In the genomic region with DNA sequence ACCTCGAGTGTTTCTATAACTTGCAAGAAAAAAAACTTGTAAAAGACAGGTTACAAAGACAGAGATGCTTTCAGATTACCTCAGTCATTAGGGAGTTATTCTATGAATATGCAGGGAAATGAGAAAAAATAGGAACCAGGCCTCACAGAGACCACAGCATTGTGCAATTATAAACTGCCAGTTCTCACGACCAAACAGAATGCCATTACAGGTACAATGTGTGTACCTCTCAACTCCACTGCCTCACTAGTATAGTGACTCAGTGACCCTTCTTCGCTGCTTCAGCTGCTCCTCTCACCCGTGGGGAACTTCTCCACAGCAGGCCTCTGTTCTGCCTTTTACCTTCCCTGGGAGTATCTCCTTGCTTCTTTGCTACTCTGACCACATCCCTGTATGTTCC, we compare ENCODE assay signal across 24 cellular contexts. TPM values are rescaled to one million over a fixed set of nuclear protein-coding genes. Genes with fewer than 3 reads are reported as not detected.
DNase-seq lines count a peak whose midpoint lies in the region; ATAC-seq and TF ChIP-seq lines count a peak whose summit lies in the region.
"Had no signal": no experiment of that assay in that cellular context is flagged by ENCODE, and none has a peak within 500 bp of the region (broad histone marks: within the 10 kb centered on the region; RNA-seq: fewer than 3 reads in every experiment).

No MANE protein-coding gene starts in this region.

- H3K4me3 Mint-ChIP-seq in activated naive CD4-positive, alpha-beta T cell treated with anti-CD3 and anti-CD28 coated beads, Interleukin-2, amount 10 ng/mL, durations not matched to agents 7 days and 5 days, result peak overlapping the region; percentile 40
- H3K4me3 Mint-ChIP-seq in activated T-helper 2 cell treated with anti-CD3 and anti-CD28 coated beads, Interferon-gamma antibody, Interleukin-2, Interleukin-4, amounts not matched to agents 10 μg/mL and 5 μg/mL and 100 μg/mL, durations not matched to agents 14 hours and 24 hours and 36 hours (ENCODE audit: low read depth), result peak overlapping the region; percentile 17
- H3K4me3 Mint-ChIP-seq in stimulated activated naive B cell treated with anti-CD40 and anti-IgM and Interleukin-4, amounts not matched to agents 10 μg/mL and 1 μg/mL and 100 μg/mL, for 72 hours, result no peak overlapping the region
- H3K4me3 Mint-ChIP-seq: stimulated activated memory B cell treated with anti-CD40 and anti-IgM and Interleukin-4, amounts not matched to agents 10 μg/mL and 1 μg/mL and 100 μg/mL, for 72 hours had no signal

- peaks cover 9% of the 10 kb centered on the region for H3K27me3 Mint-ChIP-seq in activated naive CD4-positive, alpha-beta T cell treated with anti-CD3 and anti-CD28 coated beads, Interleukin-2, amount 10 ng/mL, durations not matched to agents 7 days and 5 days
- H3K27me3 Mint-ChIP-seq in activated T-helper 2 cell treated with anti-CD3 and anti-CD28 coated beads, Interferon-gamma antibody, Interleukin-2, Interleukin-4, amounts not matched to agents 10 μg/mL and 5 μg/mL and 100 μg/mL, durations not matched to agents 14 hours and 24 hours and 36 hours (ENCODE audit: low read depth), result peaks cover 16% of the 10 kb centered on the region
- H3K27me3 Mint-ChIP-seq in stimulated activated naive B cell treated with anti-CD40 and anti-IgM and Interleukin-4, amounts not matched to agents 10 μg/mL and 1 μg/mL and 100 μg/mL, for 72 hours, result peaks cover 0 to 15% of the 10 kb centered on the region in 2 donors
- H3K27me3 Mint-ChIP-seq: stimulated activated memory B cell treated with anti-CD40 and anti-IgM and Interleukin-4, amounts not matched to agents 10 μg/mL and 1 μg/mL and 100 μg/mL, for 72 hours had no signal

- DNase-seq in activated naive CD4-positive, alpha-beta T cell treated with anti-CD3 and anti-CD28 coated beads, Interleukin-2, amount 10 ng/mL, durations not matched to agents 7 days and 5 days, result no peak
- no peak for DNase-seq in activated naive CD4-positive, alpha-beta T cell treated with Interleukin-2 at 50 U/mL for 16 hours
- DNase-seq in MV-4-11 (lab: John Stamatoyannopoulos, UW), result peak; percentile 66
- no peak for DNase-seq in activated T-helper 2 cell treated with anti-CD3 and anti-CD28 coated beads, Interferon-gamma antibody, Interleukin-2, Interleukin-4, amounts not matched to agents 10 μg/mL and 5 μg/mL and 100 μg/mL, durations not matched to agents 14 hours and 24 hours and 36 hours (ENCODE audit: low spot score)
- DNase-seq in stimulated activated naive B cell treated with anti-CD40 and anti-IgM and Interleukin-4, amounts not matched to agents 10 μg/mL and 1 μg/mL and 100 μg/mL, for 72 hours, result no peak
- DNase-seq in kidney tubule cell (ENCODE audit: low spot score), result no peak
- DNase-seq in KG1 (lab: John Stamatoyannopoulos, UW), result no peak
- DNase-seq: ACHN; activated CD8-positive, alpha-beta memory T cell treated with anti-CD3 and anti-CD28 coated beads for 24 hours; dermis blood vessel endothelial cell; HFFc6; islet precursor cell; NCI-H1417; NCI-H2171; NCI-H748 treated with DMSO at 0.1 percent for 48 hours had no signal

- no peak overlapping the region for H3K27ac Mint-ChIP-seq in activated naive CD4-positive, alpha-beta T cell treated with anti-CD3 and anti-CD28 coated beads, Interleukin-2, amount 10 ng/mL, durations not matched to agents 7 days and 5 days
- no peak overlapping the region for H3K27ac Mint-ChIP-seq in activated T-helper 2 cell treated with anti-CD3 and anti-CD28 coated beads, Interferon-gamma antibody, Interleukin-2, Interleukin-4, amounts not matched to agents 10 μg/mL and 5 μg/mL and 100 μg/mL, durations not matched to agents 14 hours and 24 hours and 36 hours
- H3K27ac Mint-ChIP-seq in stimulated activated naive B cell treated with anti-CD40 and anti-IgM and Interleukin-4, amounts not matched to agents 10 μg/mL and 1 μg/mL and 100 μg/mL, for 72 hours, result peak overlapping the region; percentile 0
- H3K27ac Mint-ChIP-seq: HFFc6; stimulated activated memory B cell treated with anti-CD40 and anti-IgM and Interleukin-4, amounts not matched to agents 10 μg/mL and 1 μg/mL and 100 μg/mL, for 72 hours had no signal

- no peak for TF ChIP-seq EP300 in gastroesophageal sphincter (IDR thresholded peaks at IDR 0.05)

- no peak overlapping the region for H3K4me3 ChIP-seq in gastroesophageal sphincter
- H3K4me3 ChIP-seq: hepatocyte, lung had no signal

- no peak for TF ChIP-seq POLR2A in gastroesophageal sphincter (IDR thresholded peaks at IDR 0.05)

- no peak for TF ChIP-seq CTCF in gastroesophageal sphincter (IDR thresholded peaks at IDR 0.05)

- H3K9me3 Mint-ChIP-seq in activated naive CD4-positive, alpha-beta T cell treated with anti-CD3 and anti-CD28 coated beads, Interleukin-2, amount 10 ng/mL, durations not matched to agents 7 days and 5 days, result no peaks in the 10 kb centered on the region
- no peaks in the 10 kb centered on the region for H3K9me3 Mint-ChIP-seq in activated T-helper 2 cell treated with anti-CD3 and anti-CD28 coated beads, Interferon-gamma antibody, Interleukin-2, Interleukin-4, amounts not matched to agents 10 μg/mL and 5 μg/mL and 100 μg/mL, durations not matched to agents 14 hours and 24 hours and 36 hours
- H3K9me3 Mint-ChIP-seq in stimulated activated naive B cell treated with anti-CD40 and anti-IgM and Interleukin-4, amounts not matched to agents 10 μg/mL and 1 μg/mL and 100 μg/mL, for 72 hours, result no peaks in the 10 kb centered on the region
- H3K9me3 Mint-ChIP-seq: HFFc6; stimulated activated memory B cell treated with anti-CD40 and anti-IgM and Interleukin-4, amounts not matched to agents 10 μg/mL and 1 μg/mL and 100 μg/mL, for 72 hours had no signal

- ATAC-seq in stimulated activated naive B cell treated with anti-CD40 and anti-IgM and Interleukin-4, amounts not matched to agents 10 μg/mL and 1 μg/mL and 100 μg/mL, for 72 hours (replicated peaks), result no peak
- ATAC-seq in gastroesophageal sphincter, result no peak
- ATAC-seq: sciatic nerve; stimulated activated memory B cell treated with anti-CD40 and anti-IgM and Interleukin-4, amounts not matched to agents 10 μg/mL and 1 μg/mL and 100 μg/mL, for 72 hours had no signal

- peaks cover 5% of the 10 kb centered on the region for H3K36me3 Mint-ChIP-seq in activated naive CD4-positive, alpha-beta T cell treated with anti-CD3 and anti-CD28 coated beads, Interleukin-2, amount 10 ng/mL, durations not matched to agents 7 days and 5 days
- H3K36me3 Mint-ChIP-seq in activated T-helper 2 cell treated with anti-CD3 and anti-CD28 coated beads, Interferon-gamma antibody, Interleukin-2, Interleukin-4, amounts not matched to agents 10 μg/mL and 5 μg/mL and 100 μg/mL, durations not matched to agents 14 hours and 24 hours and 36 hours (ENCODE audit: low read depth), result peaks cover 9% of the 10 kb centered on the region
- no peaks in the 10 kb centered on the region for H3K36me3 Mint-ChIP-seq in stimulated activated naive B cell treated with anti-CD40 and anti-IgM and Interleukin-4, amounts not matched to agents 10 μg/mL and 1 μg/mL and 100 μg/mL, for 72 hours
- H3K36me3 Mint-ChIP-seq: stimulated activated memory B cell treated with anti-CD40 and anti-IgM and Interleukin-4, amounts not matched to agents 10 μg/mL and 1 μg/mL and 100 μg/mL, for 72 hours had no signal

- intact Hi-C loops in activated T-helper 2 cell treated with anti-CD3 and anti-CD28 coated beads, Interferon-gamma antibody, Interleukin-2, Interleukin-4, amounts not matched to agents 10 μg/mL and 5 μg/mL and 100 μg/mL, durations not matched to agents 14 hours and 24 hours and 36 hours (cut with micrococcal nuclease), result loop anchor here (5.0 to 10.0 kb wide), 2 partner anchors 420 to 523 kb away; partner anchors contain the start of gene MMGT1

- peaks cover 0 to 16% (median 0%) of the 10 kb centered on the region in 3 donors for H3K4me1 ChIP-seq in gastroesophageal sphincter
- H3K4me1 ChIP-seq: parathyroid adenoma had no signal

- H3K36me3 ChIP-seq in gastroesophageal sphincter, result no peaks in the 10 kb centered on the region

- peaks cover 4% of the 10 kb centered on the region for H3K27me3 ChIP-seq in gastroesophageal sphincter

- CTCF ChIA-PET in activated naive CD4-positive, alpha-beta T cell treated with anti-CD3 and anti-CD28 coated beads, Interleukin-2, amount 10 ng/mL, durations not matched to agents 7 days and 5 days (lab: Charles Lee), result interaction anchor here (1.1 kb wide), 1 partner anchor 11 kb away, joined by 3 read pairs; no protein-coding TSS in a partner anchor

- H3K4me1 Mint-ChIP-seq in activated naive CD4-positive, alpha-beta T cell treated with anti-CD3 and anti-CD28 coated beads, Interleukin-2, amount 10 ng/mL, durations not matched to agents 7 days and 5 days, result peaks cover 23% of the 10 kb centered on the region
- peaks cover 11% of the 10 kb centered on the region for H3K4me1 Mint-ChIP-seq in activated T-helper 2 cell treated with anti-CD3 and anti-CD28 coated beads, Interferon-gamma antibody, Interleukin-2, Interleukin-4, amounts not matched to agents 10 μg/mL and 5 μg/mL and 100 μg/mL, durations not matched to agents 14 hours and 24 hours and 36 hours (ENCODE audit: low read depth)
- H3K4me1 Mint-ChIP-seq in stimulated activated naive B cell treated with anti-CD40 and anti-IgM and Interleukin-4, amounts not matched to agents 10 μg/mL and 1 μg/mL and 100 μg/mL, for 72 hours, result no peaks in the 10 kb centered on the region

- H3K9me3 ChIP-seq in gastroesophageal sphincter, result no peaks in the 10 kb centered on the region

- WGBS in gastroesophageal sphincter (ENCODE audit: low coverage in 1 of 2), 2 donors, result 75 to 80% methylated on average over 1 of the region's 4 CpGs

- no peak overlapping the region for H3K27ac ChIP-seq in gastroesophageal sphincter
- H3K27ac ChIP-seq: hepatocyte, KMS-11, parathyroid adenoma, RWPE1 had no signal

RNA-seq across cellular contexts. Expression of gene HTATSF1, which starts 2.3 kb away (rescaled TPM):
- 43.8 and 47.3 TPM in 2 replicates for total RNA-seq in activated T-helper 2 cell treated with anti-CD3 and anti-CD28 coated beads, Interferon-gamma antibody, Interleukin-2, Interleukin-4, amounts not matched to agents 10 μg/mL and 5 μg/mL and 100 μg/mL, durations not matched to agents 14 hours and 24 hours and 36 hours
- total RNA-seq in gastroesophageal sphincter, result 10 to 100 TPM; 62.1 to 76.5 (median 69.4) TPM

RNA-seq across cellular contexts. Expression of gene BRS3, which starts 7.3 kb away (rescaled TPM):
- not detected in 2 replicates for total RNA-seq in activated T-helper 2 cell treated with anti-CD3 and anti-CD28 coated beads, Interferon-gamma antibody, Interleukin-2, Interleukin-4, amounts not matched to agents 10 μg/mL and 5 μg/mL and 100 μg/mL, durations not matched to agents 14 hours and 24 hours and 36 hours
- total RNA-seq in gastroesophageal sphincter, result not detected
- total RNA-seq: Daoy, dermis blood vessel endothelial cell, hepatocyte, HFFc6, lung, sciatic nerve had no signal

RNA-seq across cellular contexts. Expression of gene VGLL1, which starts 37.0 kb away (rescaled TPM):
- total RNA-seq in activated T-helper 2 cell treated with anti-CD3 and anti-CD28 coated beads, Interferon-gamma antibody, Interleukin-2, Interleukin-4, amounts not matched to agents 10 μg/mL and 5 μg/mL and 100 μg/mL, durations not matched to agents 14 hours and 24 hours and 36 hours, result not detected in 2 replicates
- under 1 TPM in 1 of 4 donors, not detected in 3; 0.87 TPM for total RNA-seq in gastroesophageal sphincter
- total RNA-seq: Daoy, dermis blood vessel endothelial cell, HFFc6, sciatic nerve had no signal

Comparison
In these comparisons a context has a peak if more than half of its experiments do, and no peak if none do; other contexts are left out.
1. H3K4me3 Mint-ChIP-seq: peak in activated naive CD4-positive, alpha-beta T cell treated with anti-CD3 and anti-CD28 coated beads, Interleukin-2, amount 10 ng/mL, durations not matched to agents 7 days and 5 days (single experiment) and activated T-helper 2 cell treated with anti-CD3 and anti-CD28 coated beads, Interferon-gamma antibody, Interleukin-2, Interleukin-4, amounts not matched to agents 10 μg/mL and 5 μg/mL and 100 μg/mL, durations not matched to agents 14 hours and 24 hours and 36 hours (single experiment); none in stimulated activated naive B cell treated with anti-CD40 and anti-IgM and Interleukin-4, amounts not matched to agents 10 μg/mL and 1 μg/mL and 100 μg/mL, for 72 hours (0 of 2).